In genomic region chr6:137717074-137718073, GRCh38 we compare ENCODE assay signal across 1 cellular context.
TF ChIP-seq lines count a peak whose summit lies in the region.

No MANE protein-coding gene starts in this region.

TF ChIP-seq in HepG2, 621 proteins besides CTCF, POLR2A, EP300 and RAD21:
- TF ChIP-seq ZBTB40 (IDR thresholded peaks at IDR 0.05): peak; percentile 57
- TF ChIP-seq ZBTB40 (CRISPR knock-in tag; IDR thresholded peaks at IDR 0.05): peak; percentile 97
- no peak for TF ChIP-seq ZNF784 (CRISPR knock-in tag; IDR thresholded peaks at IDR 0.05; ENCODE audit: borderline replicate concordance)
- no peak for TF ChIP-seq LCORL (IDR thresholded peaks at IDR 0.05)
- TF ChIP-seq LCORL (CRISPR knock-in tag; IDR thresholded peaks at IDR 0.05): no peak
- TF ChIP-seq ZBTB7B (CRISPR knock-in tag; IDR thresholded peaks at IDR 0.05): no peak
